ENCODE assay signal across 17 cellular contexts in genomic region chr3:195616681-195617080, GRCh38. TPM values are rescaled to one million over a fixed set of nuclear protein-coding genes. Genes with fewer than 3 reads are reported as not detected.
DNase-seq lines count a peak whose midpoint lies in the region; ATAC-seq and TF ChIP-seq lines count a peak whose summit lies in the region.
"Had no signal": no experiment of that assay in that cellular context is flagged by ENCODE, and none has a peak within 500 bp of the region (broad histone marks: within the 10 kb centered on the region; RNA-seq: fewer than 3 reads in every experiment).

No MANE protein-coding gene starts in this region.

- peaks cover 22% of the 10 kb centered on the region for H3K4me1 Mint-ChIP-seq in activated naive CD4-positive, alpha-beta T cell treated with anti-CD3 and anti-CD28 coated beads, Interleukin-2, amount 50 U/mL, for 24 hours

- ATAC-seq in right lobe of liver (peak; percentile 25 to 41 (median 33)), aorta (ENCODE audit: low FRiP score) (peak; percentile 21)

- H3K36me3 ChIP-seq in colonic mucosa, result no peaks in the 10 kb centered on the region
- no peaks in the 10 kb centered on the region for H3K36me3 ChIP-seq in right lobe of liver
- H3K36me3 ChIP-seq in aorta (ENCODE audit: control insufficient read depth in 1 of 2, insufficient read depth in 2 of 2, low read length in 1 of 2), result no peaks in the 10 kb centered on the region
- H3K36me3 ChIP-seq in MG63, result no peaks in the 10 kb centered on the region
- H3K36me3 ChIP-seq: BLaER1 had no signal

- H3K27ac ChIP-seq in colonic mucosa (no peak overlapping the region), right lobe of liver (peak overlapping the region in 2 of 3 donors; percentile 65 to 69), aorta (ENCODE audit: low read depth in 1 of 2, low read length in 2 of 2) (no peak overlapping the region)
- H3K27ac ChIP-seq: BLaER1 had no signal

- H3K27me3 ChIP-seq in colonic mucosa (no peaks in the 10 kb centered on the region), right lobe of liver (no peaks in the 10 kb centered on the region), aorta (ENCODE audit: control insufficient read depth in 1 of 2, insufficient read depth in 2 of 2, low read length in 1 of 2) (no peaks in the 10 kb centered on the region), MG63 (no peaks in the 10 kb centered on the region)
- H3K27me3 ChIP-seq: BLaER1 had no signal

- no peak overlapping the region for H3K9ac ChIP-seq in colonic mucosa (ENCODE audit: low read depth in 2 of 2, low read length in 2 of 2)
- H3K9ac ChIP-seq: BLaER1 had no signal

- H3K4me3 Mint-ChIP-seq in activated naive CD4-positive, alpha-beta T cell treated with anti-CD3 and anti-CD28 coated beads, Interleukin-2, amount 50 U/mL, for 24 hours, result no peak overlapping the region
- H3K4me3 Mint-ChIP-seq: CD8-positive, alpha-beta memory T cell had no signal

- TF ChIP-seq POLR2A in right lobe of liver (IDR thresholded peaks at IDR 0.05), result no peak

- intact Hi-C loops in colonic mucosa (cut with DNase I), result loop anchor here (5.0 kb wide), 1 partner anchor 111 kb away; no protein-coding TSS in a partner anchor
- intact Hi-C loops in right lobe of liver (cut with DNase I), result no loop called here
- intact Hi-C loops in aorta (cut with DNase I), result loop anchor here (5.0 to 10.0 kb wide), 2 partner anchors 106 to 108 kb away; partner anchors contain the start of gene MUC20 (in 2 of the 2)

- H3K36me3 Mint-ChIP-seq in activated naive CD4-positive, alpha-beta T cell treated with anti-CD3 and anti-CD28 coated beads, Interleukin-2, amount 50 U/mL, for 24 hours, result no peaks in the 10 kb centered on the region
- H3K36me3 Mint-ChIP-seq: CD8-positive, alpha-beta memory T cell had no signal

- TF ChIP-seq CTCF in colonic mucosa (IDR thresholded peaks at IDR 0.05) (no peak), right lobe of liver (IDR thresholded peaks at IDR 0.05) (no peak)

- no peaks in the 10 kb centered on the region for H3K9me3 ChIP-seq in colonic mucosa
- no peaks in the 10 kb centered on the region for H3K9me3 ChIP-seq in right lobe of liver
- H3K9me3 ChIP-seq in aorta (ENCODE audit: control insufficient read depth, low read length), result no peaks in the 10 kb centered on the region
- no peaks in the 10 kb centered on the region for H3K9me3 ChIP-seq in MG63

- H3K4me1 ChIP-seq in colonic mucosa, result no peaks in the 10 kb centered on the region
- H3K4me1 ChIP-seq in right lobe of liver, result peaks cover 0 to 11% (median 0%) of the 10 kb centered on the region in 4 donors
- H3K4me1 ChIP-seq in aorta (ENCODE audit: control insufficient read depth in 1 of 2, insufficient read depth in 2 of 2, low read length in 2 of 2), result no peaks in the 10 kb centered on the region

- H3K9me3 Mint-ChIP-seq in activated naive CD4-positive, alpha-beta T cell treated with anti-CD3 and anti-CD28 coated beads, Interleukin-2, amount 50 U/mL, for 24 hours, result no peaks in the 10 kb centered on the region
- H3K9me3 Mint-ChIP-seq: CD8-positive, alpha-beta memory T cell had no signal

- DNase-seq in activated naive CD4-positive, alpha-beta T cell (lab: John Stamatoyannopoulos, UW), result no peak
- DNase-seq in colonic mucosa (peak; percentile 28), right lobe of liver (peak in 2 of 3 donors; percentile 24 to 58), aorta (no peak), T-helper 2 cell (no peak), MG63 (no peak)
- DNase-seq: CD8-positive, alpha-beta memory T cell; GDM1; GOT3; KG1; NCI-H1092; NCI-H146; NCI-H2081; NCI-H748 treated with DMSO at 0.1 percent for 48 hours; RPMI8226 had no signal

- H3K4me3 ChIP-seq in colonic mucosa (no peak overlapping the region), right lobe of liver (peak overlapping the region; percentile 45 to 58 (median 51)), aorta (ENCODE audit: low read length in 2 of 2) (no peak overlapping the region), MG63 (no peak overlapping the region)
- H3K4me3 ChIP-seq: BLaER1 had no signal

- no peaks in the 10 kb centered on the region for H3K27me3 Mint-ChIP-seq in activated naive CD4-positive, alpha-beta T cell treated with anti-CD3 and anti-CD28 coated beads, Interleukin-2, amount 50 U/mL, for 24 hours

- H3K27ac Mint-ChIP-seq in activated naive CD4-positive, alpha-beta T cell treated with anti-CD3 and anti-CD28 coated beads, Interleukin-2, amount 50 U/mL, for 24 hours, result peak overlapping the region; percentile 35
- H3K27ac Mint-ChIP-seq: CD8-positive, alpha-beta memory T cell had no signal

- no CpG with 5 or more reads among the region's 9 CpGs for WGBS in right lobe of liver (ENCODE audit: insufficient coverage, low coverage, low lambda C conversion rate, missing lambda C conversion rate)
- 85% methylated on average over 9 of the region's 9 CpGs for WGBS in aorta, 2 donors

RNA-seq across cellular contexts. Expression of gene APOD, which starts 32.9 kb away (rescaled TPM):
- total RNA-seq in colonic mucosa, result 10 to 100 TPM in 1 of 2 donors, 1 to 10 TPM in 1; 7.2 to 13.1 TPM
- total RNA-seq in right lobe of liver, result 1 to 10 TPM in 1 of 6 experiments, under 1 TPM in 5; 0.29 to 5.6 (median 0.41) TPM
- total RNA-seq in aorta, result 100 to 1,000 TPM; 301 to 596 TPM
- 10 to 100 TPM in 1 of 2 donors, 1 to 10 TPM in 1; 6.4 to 17.3 TPM for polyA plus RNA-seq in aorta
- not detected in 2 replicates for total RNA-seq in MG63 (2014; rRNA removed; shearing (Covaris generic); ENCODE audit: low replicate concordance)
- polyA plus RNA-seq: CD8-positive, alpha-beta memory T cell had no signal

Comparison
In these comparisons a context has a peak if more than half of its experiments do, and no peak if none do; other contexts are left out.
1. DNase-seq: peak in colonic mucosa (single experiment) and right lobe of liver (2 of 3); none in activated naive CD4-positive, alpha-beta T cell (0 of 4), aorta (0 of 2), T-helper 2 cell (0 of 5) and MG63 (single experiment).
2. H3K27ac ChIP-seq: peak in right lobe of liver (2 of 3); none in colonic mucosa (single experiment) and aorta (0 of 2).
3. H3K4me3 ChIP-seq: peak in right lobe of liver (3 of 3); none in colonic mucosa (single experiment), aorta (0 of 2) and MG63 (single experiment).
4. RNA of gene APOD, which starts 32.9 kb away (total RNA-seq): 301 to 596 TPM in aorta; 7.2 to 13.1 TPM in colonic mucosa, 0.29 to 5.6 TPM in right lobe of liver and not detected in MG63; every median in the first group is over 10 times any median in the second.
5. intact Hi-C loops: an anchor here in colonic mucosa (5.0 kb wide) and aorta (5.0 to 10.0 kb wide); none called in right lobe of liver.